Comparison of ENCODE assay signal across 24 cellular contexts in genomic region chr22:46029574-46030200, GRCh38. TPM values are rescaled to one million over a fixed set of nuclear protein-coding genes. Genes with fewer than 3 reads are reported as not detected.
DNase-seq lines count a peak whose midpoint lies in the region; ATAC-seq and TF ChIP-seq lines count a peak whose summit lies in the region.
"Had no signal": no experiment of that assay in that cellular context is flagged by ENCODE, and none has a peak within 500 bp of the region (broad histone marks: within the 10 kb centered on the region; RNA-seq: fewer than 3 reads in every experiment).

No MANE protein-coding gene starts in this region.

- no peak for TF ChIP-seq RAD21 in SK-N-SH (IDR thresholded peaks at IDR 0.05; ENCODE audit: low read length)

- H3K4me3 ChIP-seq in choroid plexus epithelial cell (ENCODE audit: low read depth, low read length) (no peak overlapping the region), right lobe of liver (no peak overlapping the region), suprapubic skin (no peak overlapping the region), mesenchymal stem cell (ENCODE audit: insufficient read depth in 1 of 2, low read depth in 1 of 2, low read length in 2 of 2) (no peak overlapping the region), SK-N-SH (ENCODE audit: low read depth in 2 of 2, low read length in 1 of 2) (no peak overlapping the region)

- H3K14ac ChIP-seq in mesenchymal stem cell (ENCODE audit: low read length in 2 of 2), result no peak overlapping the region

- no peaks in the 10 kb centered on the region for H3K79me1 ChIP-seq in mesenchymal stem cell (replicated peaks; ENCODE audit: low read length, poor library complexity, severe bottlenecking)

- H3K4ac ChIP-seq in mesenchymal stem cell (ENCODE audit: low read depth in 1 of 2, low read length in 2 of 2), result no peak overlapping the region

- peak; percentile 30 for DNase-seq in activated effector memory CD4-positive, alpha-beta T cell treated with anti-CD3 and anti-CD28 coated beads, Interleukin-2, amount 50 U/mL, for 16 hours
- no peak for DNase-seq in activated effector memory CD4-positive, alpha-beta T cell treated with Interleukin-2 at 50 U/mL for 16 hours
- DNase-seq in choroid plexus epithelial cell (ENCODE audit: low read depth), result peak; percentile 58
- DNase-seq in right lobe of liver, result peak; percentile 11 to 38 (median 38)
- peak; percentile 33 to 69 for DNase-seq in suprapubic skin (ENCODE audit: low spot score in 2 of 2)
- no peak for DNase-seq in ecto neural progenitor cell (ENCODE audit: low spot score)
- DNase-seq in mesenchymal stem cell, result no peak
- DNase-seq in SK-N-SH, result no peak
- DNase-seq: activated CD8-positive, alpha-beta T cell treated with anti-CD3 and anti-CD28 coated beads for 36 hours; anterior cingulate cortex; caudate nucleus; GF-D8; mesendoderm; NCI-H146; NCI-H524; PC-3; retina; stimulated activated naive CD4-positive, alpha-beta T cell treated with Interleukin-2 at 50 U/mL for 16 hours; T-cell had no signal

- no peak overlapping the region for H2BK120ac ChIP-seq in mesenchymal stem cell (ENCODE audit: low read depth, low read length)

- TF ChIP-seq POLR2A in right lobe of liver (IDR thresholded peaks at IDR 0.05) (no peak), suprapubic skin (IDR thresholded peaks at IDR 0.05) (no peak)

- H2AK5ac ChIP-seq in mesenchymal stem cell (ENCODE audit: low read length, severe bottlenecking), result no peak overlapping the region

- 55% methylated on average over 4 of the region's 6 CpGs for WGBS in right lobe of liver (ENCODE audit: insufficient coverage, low coverage, low lambda C conversion rate, missing lambda C conversion rate)
- WGBS in suprapubic skin, result 91% methylated on average over 6 of the region's 6 CpGs
- WGBS in mesenchymal stem cell, result 87% methylated on average over 5 of the region's 6 CpGs
- WGBS in SK-N-SH (ENCODE audit: low lambda C conversion rate), result 91% methylated on average over 6 of the region's 6 CpGs

- H3F3A ChIP-seq in SK-N-SH (replicated peaks; ENCODE audit: insufficient read depth), result peaks cover 9% of the 10 kb centered on the region

- CTCF ChIA-PET in SK-N-SH (lab: Yijun Ruan, JAX), result interaction anchor here (1.0 to 2.2 kb wide), 4 partner anchors 14 to 23 kb away, joined by 3 to 8 read pairs (median 4); no protein-coding TSS in a partner anchor

- H3K9ac ChIP-seq in mesenchymal stem cell (ENCODE audit: low read length) (no peak overlapping the region), SK-N-SH (no peak overlapping the region)
- H3K9ac ChIP-seq: KMS-11 had no signal

- TF ChIP-seq EP300 in suprapubic skin (IDR thresholded peaks at IDR 0.05) (no peak), SK-N-SH (IDR thresholded peaks at IDR 0.05; ENCODE audit: borderline replicate concordance in 1 of 2, low read depth in 1 of 2, low read length in 1 of 2) (no peak)

- H2BK12ac ChIP-seq in mesenchymal stem cell (ENCODE audit: low read length in 2 of 2), result no peak overlapping the region

- H2BK15ac ChIP-seq in mesenchymal stem cell (ENCODE audit: low read depth, poor library complexity, severe bottlenecking), result no peak overlapping the region

- H3K27me3 ChIP-seq in right lobe of liver (no peaks in the 10 kb centered on the region), suprapubic skin (no peaks in the 10 kb centered on the region), mesenchymal stem cell (ENCODE audit: control insufficient read depth in 1 of 2, insufficient read depth in 1 of 2, low read length in 2 of 2) (peaks cover 0 to 7% of the 10 kb centered on the region in 2 experiments), SK-N-SH (ENCODE audit: insufficient read depth) (no peaks in the 10 kb centered on the region)
- H3K27me3 ChIP-seq: neutrophil had no signal

- peak; percentile 46 for TF ChIP-seq CTCF in choroid plexus epithelial cell (conservative IDR thresholded peaks at IDR 0.05; ENCODE audit: low read depth, low read length)
- no peak for TF ChIP-seq CTCF in right lobe of liver (IDR thresholded peaks at IDR 0.05)
- no peak for TF ChIP-seq CTCF in suprapubic skin (IDR thresholded peaks at IDR 0.05)
- no peak for TF ChIP-seq CTCF in SK-N-SH (IDR thresholded peaks at IDR 0.05)

- H3K27ac ChIP-seq in right lobe of liver (no peak overlapping the region), suprapubic skin (no peak overlapping the region), mesenchymal stem cell (ENCODE audit: low read length, poor library complexity, severe bottlenecking) (no peak overlapping the region), SK-N-SH (ENCODE audit: low read depth in 2 of 2, low read length in 1 of 2) (no peak overlapping the region)
- H3K27ac ChIP-seq: epithelial cell of prostate, KMS-11, neutrophil had no signal

- no peaks in the 10 kb centered on the region for H4K20me1 ChIP-seq in SK-N-SH (ENCODE audit: insufficient read depth)

- H2AFZ ChIP-seq in mesenchymal stem cell (ENCODE audit: low read depth, low read length) (no peak overlapping the region), SK-N-SH (ENCODE audit: low read depth) (no peak overlapping the region)

- H3K9me2 ChIP-seq in SK-N-SH, result no peaks in the 10 kb centered on the region

- intact Hi-C loops in right lobe of liver (cut with DNase I), result loop anchor here in 1 of 2 donors (10.0 kb wide), 1 partner anchor 65 kb away; no protein-coding TSS in a partner anchor

- no peak for ATAC-seq in right lobe of liver
- ATAC-seq: activated CD4-positive, CD25-positive, alpha-beta regulatory T cell treated with anti-CD3 and anti-CD28 coated beads, Interleukin-2, amount 50 U/mL, for 24 hours; activated CD8-positive, alpha-beta T cell treated with anti-CD3 and anti-CD28 coated beads for 36 hours; PC-3; T-cell had no signal

- no peak overlapping the region for H3K18ac ChIP-seq in mesenchymal stem cell (ENCODE audit: low read depth in 1 of 2, low read length in 2 of 2)

- H3K4me2 ChIP-seq in mesenchymal stem cell (ENCODE audit: low read length, poor library complexity, severe bottlenecking) (no peak overlapping the region), SK-N-SH (no peak overlapping the region)
- H3K4me2 ChIP-seq: KMS-11 had no signal

- H4K91ac ChIP-seq in mesenchymal stem cell (ENCODE audit: low read length), result no peak overlapping the region

- H3K4me1 ChIP-seq in right lobe of liver (peaks cover 0 to 33% (median 5%) of the 10 kb centered on the region in 4 donors), suprapubic skin (peaks cover 37% of the 10 kb centered on the region), mesenchymal stem cell (ENCODE audit: control insufficient read depth, insufficient read depth, low read depth, low read length) (peaks cover 13% of the 10 kb centered on the region), SK-N-SH (ENCODE audit: control insufficient read depth in 1 of 2, insufficient read depth in 2 of 2, low read depth in 1 of 2, low read length in 1 of 2) (no peaks in the 10 kb centered on the region)

- no peak overlapping the region for H2BK5ac ChIP-seq in mesenchymal stem cell (ENCODE audit: low read depth, low read length, poor library complexity, severe bottlenecking)

- POLR2A ChIA-PET in SK-N-SH (lab: Yijun Ruan, JAX), result no interaction called here

- no peaks in the 10 kb centered on the region; the same call in 1 of the 2 replicates for H3K79me2 ChIP-seq in SK-N-SH (ENCODE audit: insufficient read depth)

- no peak overlapping the region for H3K23ac ChIP-seq in mesenchymal stem cell (ENCODE audit: low read length in 2 of 2)

- no peaks in the 10 kb centered on the region for H3K9me3 ChIP-seq in right lobe of liver
- no peaks in the 10 kb centered on the region for H3K9me3 ChIP-seq in suprapubic skin
- H3K9me3 ChIP-seq in mesenchymal stem cell (ENCODE audit: control insufficient read depth, low read length), result no peaks in the 10 kb centered on the region
- no peaks in the 10 kb centered on the region for H3K9me3 ChIP-seq in SK-N-SH
- H3K9me3 ChIP-seq: neutrophil had no signal

- no peak overlapping the region for H4K8ac ChIP-seq in mesenchymal stem cell (ENCODE audit: low read length)

- H3K36me3 ChIP-seq in right lobe of liver (no peaks in the 10 kb centered on the region), suprapubic skin (no peaks in the 10 kb centered on the region), mesenchymal stem cell (ENCODE audit: control insufficient read depth in 1 of 2, insufficient read depth in 2 of 2, low read depth in 1 of 2, low read length in 2 of 2) (no peaks in the 10 kb centered on the region), SK-N-SH (replicated peaks in 1 of 2; ENCODE audit: control insufficient read depth in 1 of 2, insufficient read depth in 2 of 2, low read length in 1 of 2) (no peaks in the 10 kb centered on the region)
- H3K36me3 ChIP-seq: neutrophil had no signal

TF ChIP-seq in SK-N-SH, 30 proteins besides CTCF, POLR2A, EP300 and RAD21 (continues in another document):
- no peak for TF ChIP-seq TCF12 (IDR thresholded peaks at IDR 0.05)
- TF ChIP-seq SMC3 (IDR thresholded peaks at IDR 0.05; ENCODE audit: low read depth, low read length), result no peak
- TF ChIP-seq FOSL2 (IDR thresholded peaks at IDR 0.05; ENCODE audit: borderline replicate concordance, low read depth), result no peak
- TF ChIP-seq RFX5 (IDR thresholded peaks at IDR 0.05; ENCODE audit: low read length), result no peak
- TF ChIP-seq GATA2 (CRISPR knock-in tag; IDR thresholded peaks at IDR 0.05), result no peak
- TF ChIP-seq GABPA (IDR thresholded peaks at IDR 0.05; ENCODE audit: low read depth), result no peak
- no peak for TF ChIP-seq MEF2A (IDR thresholded peaks at IDR 0.05; ENCODE audit: borderline replicate concordance, low read depth)
- no peak for TF ChIP-seq SIN3A (IDR thresholded peaks at IDR 0.05; ENCODE audit: borderline replicate concordance, low read depth, low read length)
- TF ChIP-seq RXRA (IDR thresholded peaks at IDR 0.05; ENCODE audit: borderline replicate concordance, low read depth), result no peak
- no peak for TF ChIP-seq FOXJ3 (CRISPR knock-in tag; IDR thresholded peaks at IDR 0.05)
- TF ChIP-seq IRF3 (IDR thresholded peaks at IDR 0.05; ENCODE audit: low read depth, low read length), result no peak

RNA-seq across cellular contexts. Expression of gene WNT7B, which starts 52.7 kb away (rescaled TPM):
- total RNA-seq in right lobe of liver, result under 1 TPM in 2 of 6 experiments, not detected in 4; 0.10 to 0.12 TPM
- 10 to 100 TPM; 18.7 to 54.4 (median 44.1) TPM for total RNA-seq in suprapubic skin
- not detected for polyA plus RNA-seq in mesenchymal stem cell (2013, experiment 1 of 2)
- polyA plus RNA-seq in mesenchymal stem cell (2013, experiment 2 of 2), result not detected
- 0.13 TPM in 1 of 2 replicates, not detected in the other for polyA plus RNA-seq in SK-N-SH (2012; rRNA removed)
- polyA plus RNA-seq in SK-N-SH (2012; cell fraction: cytosol; rRNA removed), result 0.01 and 0.20 TPM in 2 replicates
- polyA plus RNA-seq in SK-N-SH (2012; cell fraction: nucleus; rRNA removed), result 0.08 TPM in 2 replicates
- total RNA-seq: activated CD8-positive, alpha-beta T cell treated with anti-CD3 and anti-CD28 coated beads for 36 hours had no signal
- polyA plus RNA-seq: BJ had no signal

Comparison
In these comparisons a context has a peak if more than half of its experiments do, and no peak if none do; other contexts are left out.
1. DNase-seq: peak in activated effector memory CD4-positive, alpha-beta T cell treated with anti-CD3 and anti-CD28 coated beads, Interleukin-2, amount 50 U/mL, for 16 hours (single experiment), choroid plexus epithelial cell (single experiment), right lobe of liver (3 of 3) and suprapubic skin (2 of 2); none in activated effector memory CD4-positive, alpha-beta T cell treated with Interleukin-2 at 50 U/mL for 16 hours (single experiment), ecto neural progenitor cell (single experiment), mesenchymal stem cell (single experiment) and SK-N-SH (single experiment).
2. RNA of gene WNT7B, which starts 52.7 kb away (total RNA-seq): 18.7 to 54.4 TPM in suprapubic skin; 0.10 to 0.12 TPM in right lobe of liver; every median in the first group is over 10 times any median in the second.